ENCODE assay signal across 16 cellular contexts in genomic region chr1:116665001-116665400, GRCh38. TPM values are rescaled to one million over a fixed set of nuclear protein-coding genes. Genes with fewer than 3 reads are reported as not detected.
DNase-seq lines count a peak whose midpoint lies in the region; FAIRE-seq and TF ChIP-seq lines count a peak whose summit lies in the region.
"Had no signal": no experiment of that assay in that cellular context is flagged by ENCODE, and none has a peak within 500 bp of the region (broad histone marks: within the 10 kb centered on the region; RNA-seq: fewer than 3 reads in every experiment).

No MANE protein-coding gene starts in this region.

- H4K8ac ChIP-seq in mesendoderm (ENCODE audit: low read depth, low read length), result no peak overlapping the region

- intact Hi-C loops in dorsolateral prefrontal cortex (cut with DNase I), result no loop called here

- H4K5ac ChIP-seq in mesendoderm (ENCODE audit: low read length), result no peak overlapping the region

- peaks cover 4% of the 10 kb centered on the region for H3K79me2 ChIP-seq in mesendoderm (ENCODE audit: control insufficient read depth, insufficient read depth, low read length)

- H3K56ac ChIP-seq in mesendoderm (ENCODE audit: low read length), result no peak overlapping the region

- H3K27me3 ChIP-seq in BLaER1 treated with 17β-estradiol and CSF1 and Interleukin-3, amounts not matched to agents 10 nM and 100 nM, result no peaks in the 10 kb centered on the region
- H3K27me3 ChIP-seq in dorsolateral prefrontal cortex, result peaks cover 0 to 32% (median 0%) of the 10 kb centered on the region in 45 donors
- no peaks in the 10 kb centered on the region for H3K27me3 ChIP-seq in mesendoderm (ENCODE audit: insufficient read depth, low read length, poor library complexity)
- H3K27me3 ChIP-seq in small intestine (ENCODE audit: control insufficient read depth in 2 of 2, insufficient read depth in 2 of 2, low read length in 2 of 2), result no peaks in the 10 kb centered on the region

- peaks cover 0 to 37% (median 18%) of the 10 kb centered on the region in 11 experiments; a peak in 11 of 22 replicates for H4K20me1 ChIP-seq in BLaER1 treated with 17β-estradiol and CSF1 and Interleukin-3, amounts not matched to agents 10 nM and 100 nM

- no CpG with 5 or more reads among the region's 3 CpGs for WGBS in mesendoderm (ENCODE audit: extremely low coverage, insufficient coverage, low lambda C conversion rate)
- WGBS in small intestine, 3 donors, result 13 to 65% (median 44%) methylated on average over 3 of the region's 3 CpGs

- no peak overlapping the region for H2AK5ac ChIP-seq in mesendoderm (ENCODE audit: low read length)

- peak overlapping the region; percentile 91 to 100 (median 97) for H3K4me2 ChIP-seq in BLaER1 treated with 17β-estradiol and CSF1 and Interleukin-3, amounts not matched to agents 10 nM and 100 nM
- no peak overlapping the region for H3K4me2 ChIP-seq in mesendoderm (ENCODE audit: low read length)

- H3K23ac ChIP-seq in mesendoderm (ENCODE audit: low read length), result peak overlapping the region; percentile 17

- H3K4me3 ChIP-seq in BLaER1 treated with 17β-estradiol and CSF1 and Interleukin-3, amounts not matched to agents 10 nM and 100 nM, result peak overlapping the region in 5 of 10 experiments; percentile 85 to 91 (median 89); a peak in 8 of 20 replicates
- H3K4me3 ChIP-seq in dorsolateral prefrontal cortex, result peak overlapping the region in 49 of 59 donors; percentile 12 to 81 (median 68)
- no peak overlapping the region for H3K4me3 ChIP-seq in mesendoderm (ENCODE audit: low read length)
- H3K4me3 ChIP-seq in small intestine (ENCODE audit: low read depth in 1 of 2, low read length in 2 of 2), result no peak overlapping the region

- no peak for DNase-seq in dorsolateral prefrontal cortex
- DNase-seq in mesendoderm, result no peak
- peak; percentile 71 for DNase-seq in small intestine
- no peak for DNase-seq in activated T-cell treated with anti-CD3 and anti-CD28 coated beads, Interleukin-2, amount 50 U/mL, for 48 hours
- no peak for DNase-seq in DMS153 treated with DMSO at 0.1 percent for 48 hours (lab: John Stamatoyannopoulos, UW; ENCODE audit: unreplicated experiment)
- DNase-seq in DMS153 (lab: John Stamatoyannopoulos, UW), result no peak
- no peak for DNase-seq in GM19238 (ENCODE audit: insufficient read length, low spot score)
- DNase-seq: Calu3, DND-41, GDM1, MV-4-11, NCI-H1436, NCI-H2081 treated with DMSO at 0.1 percent for 48 hours, NCI-H524 had no signal

- H3K79me1 ChIP-seq in mesendoderm (ENCODE audit: low read length), result peaks cover 20% of the 10 kb centered on the region

- H2BK15ac ChIP-seq in mesendoderm (replicated peaks; ENCODE audit: low read depth), result no peak overlapping the region

- no peak overlapping the region for H3K9ac ChIP-seq in BLaER1 treated with 17β-estradiol and CSF1 and Interleukin-3, amounts not matched to agents 10 nM and 100 nM
- no peak overlapping the region for H3K9ac ChIP-seq in mesendoderm (ENCODE audit: low read length)

- H2BK5ac ChIP-seq in mesendoderm (ENCODE audit: low read length), result no peak overlapping the region

- H3K4ac ChIP-seq in mesendoderm (ENCODE audit: low read depth, low read length), result no peak overlapping the region

- no peak for TF ChIP-seq CTCF in dorsolateral prefrontal cortex (IDR thresholded peaks at IDR 0.05 in 54 of 56, conservative IDR thresholded peaks at IDR 0.05 in 2 of 56; ENCODE audit: low read depth in 1 of 56, partially characterized antibody in 56 of 56)

- no peak for FAIRE-seq in small intestine (lab: Jason Lieb, UNC)
- FAIRE-seq: GM12892 had no signal

- H3K18ac ChIP-seq in mesendoderm (ENCODE audit: low read length), result no peak overlapping the region

- peaks cover 39 to 53% (median 46%) of the 10 kb centered on the region in 10 experiments for H3K4me1 ChIP-seq in BLaER1 treated with 17β-estradiol and CSF1 and Interleukin-3, amounts not matched to agents 10 nM and 100 nM
- H3K4me1 ChIP-seq in mesendoderm (ENCODE audit: control insufficient read depth, low read depth, low read length) (peaks cover 5% of the 10 kb centered on the region), small intestine (ENCODE audit: control insufficient read depth in 2 of 2, insufficient read depth in 1 of 2, low read depth in 1 of 2, low read length in 1 of 2) (peaks cover 0 to 2% of the 10 kb centered on the region in 2 donors)

- H2BK120ac ChIP-seq in mesendoderm (ENCODE audit: low read depth, low read length), result no peak overlapping the region

- peaks cover 0 to 4% (median 0%) of the 10 kb centered on the region in 11 experiments; a peak in 1 of 22 replicates for H3K9me3 ChIP-seq in BLaER1 treated with 17β-estradiol and CSF1 and Interleukin-3, amounts not matched to agents 10 nM and 100 nM (replicated peaks in 1 of 11)
- H3K9me3 ChIP-seq in small intestine (ENCODE audit: control insufficient read depth, low read depth), result no peaks in the 10 kb centered on the region

- H3K27ac ChIP-seq in BLaER1 treated with 17β-estradiol and CSF1 and Interleukin-3, amounts not matched to agents 10 nM and 100 nM, result no peak overlapping the region
- H3K27ac ChIP-seq in dorsolateral prefrontal cortex (no peak overlapping the region), mesendoderm (ENCODE audit: low read depth, low read length) (no peak overlapping the region), small intestine (ENCODE audit: low read depth in 1 of 2, low read length in 1 of 2) (no peak overlapping the region)

- peaks cover 0 to 27% (median 13%) of the 10 kb centered on the region in 11 experiments; a peak in 10 of 22 replicates for H3K36me3 ChIP-seq in BLaER1 treated with 17β-estradiol and CSF1 and Interleukin-3, amounts not matched to agents 10 nM and 100 nM
- no peaks in the 10 kb centered on the region for H3K36me3 ChIP-seq in mesendoderm (ENCODE audit: control insufficient read depth, insufficient read depth, low read length)
- H3K36me3 ChIP-seq in small intestine (ENCODE audit: control insufficient read depth in 2 of 2, insufficient read depth in 2 of 2, low read length in 2 of 2), result no peaks in the 10 kb centered on the region

RNA-seq across cellular contexts. Expression of gene IGSF3, which starts 2.5 kb away (rescaled TPM):
- 10 to 100 TPM in 83 of 120 experiments, 1 to 10 TPM in 37; 2.4 to 21.5 (median 11.9) TPM for total RNA-seq in dorsolateral prefrontal cortex
- 11.7 TPM for polyA plus RNA-seq in mesendoderm (2013, experiment 1 of 2)
- 11.7 TPM for polyA plus RNA-seq in mesendoderm (2013, experiment 2 of 2)
- polyA plus RNA-seq in small intestine, result 1 to 10 TPM; 5.4 to 8.1 (median 5.8) TPM

Comparison
In these comparisons a context has a peak if more than half of its experiments do, and no peak if none do; other contexts are left out.
1. H3K4me3 ChIP-seq: peak in dorsolateral prefrontal cortex (49 of 59); none in mesendoderm (single experiment) and small intestine (0 of 2).